In genomic region chr1:229225331-229225782, GRCh38 we compare ENCODE assay signal across 19 cellular contexts. TPM values are rescaled to one million over a fixed set of nuclear protein-coding genes. Genes with fewer than 3 reads are reported as not detected.
DNase-seq lines count a peak whose midpoint lies in the region; ATAC-seq and TF ChIP-seq lines count a peak whose summit lies in the region.
"Had no signal": no experiment of that assay in that cellular context is flagged by ENCODE, and none has a peak within 500 bp of the region (broad histone marks: within the 10 kb centered on the region; RNA-seq: fewer than 3 reads in every experiment).

No MANE protein-coding gene starts in this region.

- WGBS in neuronal stem cell (ENCODE audit: extremely low coverage in 2 of 2, insufficient read length in 2 of 2, insufficient replicate concordance in 1 of 2), 2 donors = no CpG with 5 or more reads among the region's 7 CpGs

- TF ChIP-seq CTCF in breast epithelium (IDR thresholded peaks at IDR 0.05) = no peak

- intact Hi-C loops in breast epithelium (cut with DNase I; ENCODE audit: low total_unique reads) = no loop called here

- H3K4me1 ChIP-seq in breast epithelium = peaks cover 5 to 18% of the 10 kb centered on the region in 2 donors
- H3K4me1 ChIP-seq in neuronal stem cell (ENCODE audit: control insufficient read depth in 2 of 2, insufficient read depth in 1 of 2, low read depth in 1 of 2, low read length in 2 of 2) = peaks cover 12 to 14% of the 10 kb centered on the region in 2 donors

- H2AFZ ChIP-seq in neuronal stem cell (ENCODE audit: low read length) = no peak overlapping the region

- no peaks in the 10 kb centered on the region for H3K79me1 ChIP-seq in neuronal stem cell (ENCODE audit: low read depth, low read length)

- no peak for ATAC-seq in stimulated activated naive B cell treated with anti-CD40 and anti-IgM and Interleukin-4, amounts not matched to agents 10 μg/mL and 1 μg/mL and 100 μg/mL, for 72 hours (replicated peaks)

- H3K9me3 ChIP-seq in breast epithelium (no peaks in the 10 kb centered on the region), neuronal stem cell (replicated peaks in 1 of 2; ENCODE audit: control insufficient read depth in 2 of 2, insufficient read depth in 1 of 2, low read depth in 1 of 2, low read length in 2 of 2) (no peaks in the 10 kb centered on the region)
- H3K9me3 ChIP-seq: stomach had no signal

- H3K9ac ChIP-seq in neuronal stem cell (ENCODE audit: low read depth, low read length, poor library complexity) = no peak overlapping the region

- no peaks in the 10 kb centered on the region for H3K9me3 Mint-ChIP-seq in stimulated activated naive B cell treated with anti-CD40 and anti-IgM and Interleukin-4, amounts not matched to agents 10 μg/mL and 1 μg/mL and 100 μg/mL, for 72 hours
- H3K9me3 Mint-ChIP-seq: activated naive CD4-positive, alpha-beta T cell treated with anti-CD3 and anti-CD28 coated beads, Interleukin-2, amount 10 ng/mL, durations not matched to agents 7 days and 5 days; endodermal cell; H9; immature natural killer cell had no signal

- peak overlapping the region; percentile 59 for H2BK15ac ChIP-seq in neuronal stem cell (ENCODE audit: low read length)

- H3K27ac ChIP-seq in breast epithelium (peak overlapping the region; percentile 64 to 96), neuronal stem cell (replicated peaks; ENCODE audit: low read length) (no peak overlapping the region)

- peak overlapping the region; percentile 23 for H3K14ac ChIP-seq in neuronal stem cell (ENCODE audit: low read length)

- H3K27me3 ChIP-seq in breast epithelium = no peaks in the 10 kb centered on the region
- peaks cover 0 to 14% (median 0%) of the 10 kb centered on the region in 3 experiments for H3K27me3 ChIP-seq in neuronal stem cell (ENCODE audit: control insufficient read depth in 3 of 3, insufficient read depth in 3 of 3, low read depth in 1 of 3, low read length in 3 of 3)
- H3K27me3 ChIP-seq: stomach had no signal

- no peaks in the 10 kb centered on the region for H3K36me3 Mint-ChIP-seq in stimulated activated naive B cell treated with anti-CD40 and anti-IgM and Interleukin-4, amounts not matched to agents 10 μg/mL and 1 μg/mL and 100 μg/mL, for 72 hours
- H3K36me3 Mint-ChIP-seq: activated naive CD4-positive, alpha-beta T cell treated with anti-CD3 and anti-CD28 coated beads, Interleukin-2, amount 10 ng/mL, durations not matched to agents 7 days and 5 days; immature natural killer cell had no signal

- peaks cover 17 to 19% of the 10 kb centered on the region in 2 donors for H3K27me3 Mint-ChIP-seq in stimulated activated naive B cell treated with anti-CD40 and anti-IgM and Interleukin-4, amounts not matched to agents 10 μg/mL and 1 μg/mL and 100 μg/mL, for 72 hours

- no peak overlapping the region for H2BK120ac ChIP-seq in neuronal stem cell (ENCODE audit: low read depth, low read length)

- no peak overlapping the region for H3K4me3 Mint-ChIP-seq in stimulated activated naive B cell treated with anti-CD40 and anti-IgM and Interleukin-4, amounts not matched to agents 10 μg/mL and 1 μg/mL and 100 μg/mL, for 72 hours
- H3K4me3 Mint-ChIP-seq: activated naive CD4-positive, alpha-beta T cell treated with anti-CD3 and anti-CD28 coated beads, Interleukin-2, amount 10 ng/mL, durations not matched to agents 7 days and 5 days; B cell; endodermal cell; H9; immature natural killer cell had no signal

- H3K4me3 ChIP-seq in breast epithelium (no peak overlapping the region), neuronal stem cell (ENCODE audit: low read length in 2 of 2) (no peak overlapping the region)
- H3K4me3 ChIP-seq: smooth muscle cell, stomach had no signal

- DNase-seq in DMS79 treated with DMSO at 0.1 percent for 48 hours (lab: John Stamatoyannopoulos, UW) (peak; percentile 50), NCI-H146 treated with DMSO at 0.1 percent for 48 hours (lab: John Stamatoyannopoulos, UW; ENCODE audit: unreplicated experiment) (peak; percentile 42), breast epithelium (ENCODE audit: low spot score in 2 of 2) (peak in 1 of 2 donors; percentile 65), neuronal stem cell (ENCODE audit: low spot score) (no peak), NCI-H2107 treated with DMSO at 0.1 percent for 48 hours (lab: John Stamatoyannopoulos, UW; ENCODE audit: unreplicated experiment) (no peak), kidney glomerular epithelial cell (lab: John Stamatoyannopoulos, UW) (no peak), NCI-H524 treated with DMSO at 0.1 percent for 48 hours (lab: John Stamatoyannopoulos, UW) (no peak)
- DNase-seq in stimulated activated naive B cell treated with anti-CD40 and anti-IgM and Interleukin-4, amounts not matched to agents 10 μg/mL and 1 μg/mL and 100 μg/mL, for 72 hours = no peak
- DNase-seq: activated CD4-positive, CD25-positive, alpha-beta regulatory T cell; activated CD8-positive, alpha-beta memory T cell treated with anti-CD3 and anti-CD28 coated beads, Interleukin-2, amount 50 U/mL, for 48 hours; activated naive CD4-positive, alpha-beta T cell treated with anti-CD3 and anti-CD28 coated beads, Interleukin-2, amount 10 ng/mL, durations not matched to agents 7 days and 5 days; DND-41; endodermal cell; H9; immature natural killer cell; Karpas-422; stomach had no signal

- no peak for TF ChIP-seq POLR2A in breast epithelium (IDR thresholded peaks at IDR 0.05)

- H2BK12ac ChIP-seq in neuronal stem cell (ENCODE audit: low read length) = no peak overlapping the region

- H3K23ac ChIP-seq in neuronal stem cell (ENCODE audit: low read depth, low read length, poor library complexity) = peak overlapping the region; percentile 49

- no peak overlapping the region for H4K8ac ChIP-seq in neuronal stem cell (ENCODE audit: low read depth, low read length)

- peak overlapping the region; percentile 46 for H2AK5ac ChIP-seq in neuronal stem cell (ENCODE audit: low read depth, low read length)

- H2BK5ac ChIP-seq in neuronal stem cell (ENCODE audit: low read length) = peak overlapping the region; percentile 20

- H3K27ac Mint-ChIP-seq in stimulated activated naive B cell treated with anti-CD40 and anti-IgM and Interleukin-4, amounts not matched to agents 10 μg/mL and 1 μg/mL and 100 μg/mL, for 72 hours = no peak overlapping the region
- H3K27ac Mint-ChIP-seq: activated naive CD4-positive, alpha-beta T cell treated with anti-CD3 and anti-CD28 coated beads, Interleukin-2, amount 10 ng/mL, durations not matched to agents 7 days and 5 days; B cell; endodermal cell; H9; immature natural killer cell had no signal

- H3K36me3 ChIP-seq in breast epithelium = no peaks in the 10 kb centered on the region
- no peaks in the 10 kb centered on the region for H3K36me3 ChIP-seq in neuronal stem cell (replicated peaks in 1 of 2; ENCODE audit: control insufficient read depth in 2 of 2, insufficient read depth in 2 of 2, low read length in 2 of 2)
- H3K36me3 ChIP-seq: stomach had no signal

- H3K4ac ChIP-seq in neuronal stem cell (ENCODE audit: low read length) = no peak overlapping the region

- peak overlapping the region; percentile 74 for H3K18ac ChIP-seq in neuronal stem cell (ENCODE audit: low read length)

- H3K4me1 Mint-ChIP-seq in stimulated activated naive B cell treated with anti-CD40 and anti-IgM and Interleukin-4, amounts not matched to agents 10 μg/mL and 1 μg/mL and 100 μg/mL, for 72 hours = peaks cover 11 to 19% of the 10 kb centered on the region in 2 donors

- no peak overlapping the region for H3K4me2 ChIP-seq in neuronal stem cell (ENCODE audit: insufficient read depth, low read length, poor library complexity, severe bottlenecking)
- H3K4me2 ChIP-seq: smooth muscle cell had no signal

- no peak overlapping the region for H4K91ac ChIP-seq in neuronal stem cell (ENCODE audit: low read depth, low read length, poor library complexity)

RNA-seq across cellular contexts. Expression of gene RAB4A, which starts 45.6 kb away (rescaled TPM):
- total RNA-seq in breast epithelium = 10 to 100 TPM; 27.5 to 47.8 (median 42.1) TPM
- polyA plus RNA-seq in neuronal stem cell (2013, experiment 1 of 2) = 36.9 TPM
- 37.7 TPM for polyA plus RNA-seq in neuronal stem cell (2013, experiment 2 of 2)

Comparison
In these comparisons a context has a peak if more than half of its experiments do, and no peak if none do; other contexts are left out.
1. DNase-seq: peak in DMS79 treated with DMSO at 0.1 percent for 48 hours (single experiment) and NCI-H146 treated with DMSO at 0.1 percent for 48 hours (single experiment); none in neuronal stem cell (single experiment), NCI-H2107 treated with DMSO at 0.1 percent for 48 hours (single experiment), kidney glomerular epithelial cell (single experiment), NCI-H524 treated with DMSO at 0.1 percent for 48 hours (single experiment) and stimulated activated naive B cell treated with anti-CD40 and anti-IgM and Interleukin-4, amounts not matched to agents 10 μg/mL and 1 μg/mL and 100 μg/mL, for 72 hours (single experiment).